8 cellular contexts compared by ENCODE assay signal in genomic region chr17:51427259-51428255, GRCh38.
DNase-seq lines count a peak whose midpoint lies in the region; ATAC-seq and TF ChIP-seq lines count a peak whose summit lies in the region.

No MANE protein-coding gene starts in this region.

- H3K36me3 ChIP-seq in right atrium auricular region: no peaks in the 10 kb centered on the region

- peak; percentile 48 for DNase-seq in activated CD4-positive, CD25-positive, alpha-beta regulatory T cell treated with anti-CD3 and anti-CD28 coated beads, Interleukin-2, amount 50 U/mL, for 72 hours
- peak; percentile 12 for DNase-seq in endothelial cell (ENCODE audit: low spot score)
- DNase-seq in amniotic stem cell (lab: John Stamatoyannopoulos, UW): no peak
- no peak for DNase-seq in kidney glomerular epithelial cell (lab: John Stamatoyannopoulos, UW)
- DNase-seq in ureter (ENCODE audit: low spot score): no peak
- no peak for DNase-seq in right atrium auricular region (ENCODE audit: low spot score)

- H3K36me3 Mint-ChIP-seq in endothelial cell (ENCODE audit: low read depth, unreplicated experiment): no peaks in the 10 kb centered on the region

- H3K4me3 ChIP-seq in right atrium auricular region: no peak overlapping the region

- H3K9me3 Mint-ChIP-seq in endothelial cell (ENCODE audit: unreplicated experiment): no peaks in the 10 kb centered on the region

- H3K27ac Mint-ChIP-seq in endothelial cell (ENCODE audit: unreplicated experiment): peak overlapping the region; percentile 82

- H3K4me3 Mint-ChIP-seq in endothelial cell (ENCODE audit: unreplicated experiment): peak overlapping the region; percentile 5

- no peaks in the 10 kb centered on the region for H3K9me3 ChIP-seq in right atrium auricular region

- H3K4me1 ChIP-seq in right atrium auricular region: no peaks in the 10 kb centered on the region

- ATAC-seq in GM18519 (IDR thresholded peaks at IDR 0.05; ENCODE audit: low FRiP score, unreplicated experiment): peak; percentile 70
- ATAC-seq in HG03135 (IDR thresholded peaks at IDR 0.05; ENCODE audit: unreplicated experiment): peak; percentile 89

- TF ChIP-seq CTCF in endothelial cell (IDR thresholded peaks at IDR 0.05; ENCODE audit: unreplicated experiment) (no peak), right atrium auricular region (IDR thresholded peaks at IDR 0.05) (no peak)

- H3K27me3 ChIP-seq in right atrium auricular region: no peaks in the 10 kb centered on the region

- H3K4me1 Mint-ChIP-seq in endothelial cell (ENCODE audit: unreplicated experiment): peaks cover 13% of the 10 kb centered on the region

- peaks cover 3% of the 10 kb centered on the region for H3K27me3 Mint-ChIP-seq in endothelial cell (ENCODE audit: unreplicated experiment)

- H3K27ac ChIP-seq in right atrium auricular region: no peak overlapping the region

Comparison
In these comparisons a context has a peak if more than half of its experiments do, and no peak if none do; other contexts are left out.
1. DNase-seq: peak in activated CD4-positive, CD25-positive, alpha-beta regulatory T cell treated with anti-CD3 and anti-CD28 coated beads, Interleukin-2, amount 50 U/mL, for 72 hours (single experiment) and endothelial cell (single experiment); none in amniotic stem cell (single experiment), kidney glomerular epithelial cell (single experiment), ureter (single experiment) and right atrium auricular region (single experiment).